ENCODE assay signal across 8 cellular contexts in the genomic region with DNA sequence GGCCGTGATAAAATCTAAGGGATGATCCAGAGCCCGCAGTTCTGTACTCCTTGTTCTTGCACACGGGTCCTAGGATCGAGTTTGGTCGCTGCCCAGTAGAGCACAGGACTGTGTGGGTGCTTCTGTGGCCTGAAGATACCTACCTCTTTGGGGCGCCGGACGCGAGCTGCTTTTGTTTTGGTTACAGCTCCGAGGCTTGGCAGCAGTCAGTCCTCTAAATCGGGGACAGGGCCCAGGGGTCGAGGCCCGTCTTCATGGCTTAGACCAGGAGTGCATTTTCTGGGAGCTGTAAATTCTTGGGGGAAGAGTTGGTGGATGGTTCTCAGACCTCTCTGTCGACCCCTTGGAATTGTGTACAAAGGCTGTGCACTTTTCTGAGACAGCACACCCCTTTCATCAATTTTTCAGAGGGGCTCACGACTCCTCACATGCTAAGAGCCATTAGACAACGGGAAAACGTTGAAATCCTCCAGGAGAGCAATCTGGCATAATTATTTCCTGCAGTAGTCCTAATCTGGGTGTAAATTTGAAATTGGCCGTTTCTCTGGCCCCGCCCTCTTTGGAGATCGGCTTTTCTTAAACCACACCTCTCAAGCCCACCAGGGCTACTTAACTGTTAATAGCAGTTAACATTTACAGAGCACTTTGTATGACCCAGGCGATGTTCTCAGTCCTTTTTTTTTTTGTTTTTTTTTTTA. TPM values are rescaled to one million over a fixed set of nuclear protein-coding genes. Genes with fewer than 3 reads are reported as not detected.
DNase-seq lines count a peak whose midpoint lies in the region; ATAC-seq and TF ChIP-seq lines count a peak whose summit lies in the region.

No MANE protein-coding gene starts in this region.

- intact Hi-C loops in OCI-LY7 (cut with micrococcal nuclease; ENCODE audit: unreplicated experiment): no loop called here

- peak overlapping the region; percentile 73; the same call in 1 of the 2 replicates for H2AFZ ChIP-seq in OCI-LY7 (ENCODE audit: low read length)

- BruUV-seq in OCI-LY7 (replicated peaks; lab: Mats Ljungman, UMichigan): no TSS peak

- peak; percentile 31 for DNase-seq in ACHN
- peak; percentile 71 for DNase-seq in OCI-LY7 (ENCODE audit: low spot score)
- peak; percentile 41 for DNase-seq in activated naive CD4-positive, alpha-beta T cell treated with Interleukin-2 at 50 U/mL for 16 hours
- peak; percentile 28 for DNase-seq in germinal center (ENCODE audit: low spot score)
- DNase-seq in nucleus accumbens (lab: John Stamatoyannopoulos, UW): peak in 36 of 56 donors; percentile 21 to 73 (median 45)
- DNase-seq in KG1 (lab: John Stamatoyannopoulos, UW): no peak

- peak; percentile 21 for ATAC-seq in GM18867 (IDR thresholded peaks at IDR 0.05; ENCODE audit: unreplicated experiment)
- peak; percentile 3 for ATAC-seq in HG03108 (IDR thresholded peaks at IDR 0.05; ENCODE audit: unreplicated experiment)

- POLR2A ChIA-PET in OCI-LY7 (lab: Charles Lee): interaction anchor here (0.6 to 2.4 kb wide), 21 partner anchors 12 to 210 kb away, joined by 3 to 12 read pairs (median 5); a partner anchor contains a TSS

- H3K9me2 ChIP-seq in OCI-LY7 (ENCODE audit: insufficient read depth, low read length): no peaks in the 10 kb centered on the region

- H3K4me2 ChIP-seq in OCI-LY7 (ENCODE audit: low read length): peak overlapping the region; percentile 84

- peaks cover 42% of the 10 kb centered on the region for H3K36me3 ChIP-seq in OCI-LY7 (ENCODE audit: insufficient read depth, low read length)

- H3K79me2 ChIP-seq in OCI-LY7 (ENCODE audit: insufficient read depth, low read depth, low read length): peaks cover 53% of the 10 kb centered on the region

- H3K4me3 ChIP-seq in OCI-LY7 (ENCODE audit: low read depth, low read length, poor library complexity, severe bottlenecking): peak overlapping the region; percentile 87

- peaks cover 39% of the 10 kb centered on the region for H3K4me1 ChIP-seq in OCI-LY7 (ENCODE audit: insufficient read depth, low read length, poor library complexity, severe bottlenecking)

- H4K20me1 ChIP-seq in OCI-LY7 (ENCODE audit: insufficient read depth, low read length): no peaks in the 10 kb centered on the region

- no peak for TF ChIP-seq CTCF in OCI-LY7 (conservative IDR thresholded peaks at IDR 0.05; ENCODE audit: low read length)

- CTCF ChIA-PET in OCI-LY7 (lab: Charles Lee; ENCODE audit: unreplicated experiment): interaction anchor here (1.4 kb wide), 1 partner anchor 67 kb away, joined by 4 read pairs; no protein-coding TSS in a partner anchor

- peaks cover under 1% of the 10 kb centered on the region; the same call in 1 of the 2 replicates for H3K9me3 ChIP-seq in OCI-LY7 (ENCODE audit: low read length)

- in situ Hi-C loops in ACHN (cut with HindIII; ENCODE audit: low pct_ligation_motif_present, low pct_unique_long_range_greater_than_20kb, low sequenced_read_pairs): no loop called here

- peak overlapping the region; percentile 83 for H3K27ac ChIP-seq in OCI-LY7 (ENCODE audit: low read depth, low read length, poor library complexity, severe bottlenecking)

RNA-seq across cellular contexts. Expression of a gene that starts 0.9 kb away (rescaled TPM):
- 25.3 and 27.3 TPM in 2 replicates for total RNA-seq in OCI-LY7 (2014; rRNA removed; shearing (Covaris generic))
- 43.5 and 46.7 TPM in 2 replicates for total RNA-seq in OCI-LY7 (2022)

RNA-seq across cellular contexts. Expression of a gene that starts 38.8 kb away (rescaled TPM):
- 2,111 and 2,631 TPM in 2 replicates for total RNA-seq in OCI-LY7 (2014; rRNA removed; shearing (Covaris generic))
- total RNA-seq in OCI-LY7 (2022): 1,335 and 1,380 TPM in 2 replicates

RNA-seq across cellular contexts. Expression of a gene that starts 48.4 kb away (rescaled TPM):
- total RNA-seq in OCI-LY7 (2014; rRNA removed; shearing (Covaris generic)): 21.8 and 26.8 TPM in 2 replicates
- 21.5 and 24.4 TPM in 2 replicates for total RNA-seq in OCI-LY7 (2022)

RNA-seq across cellular contexts. Expression of a gene that starts 53.7 kb away (rescaled TPM):
- 16.7 and 17.9 TPM in 2 replicates for total RNA-seq in OCI-LY7 (2014; rRNA removed; shearing (Covaris generic))
- total RNA-seq in OCI-LY7 (2022): 59.2 and 64.3 TPM in 2 replicates
